9 cellular contexts compared by ENCODE assay signal in the genomic region with DNA sequence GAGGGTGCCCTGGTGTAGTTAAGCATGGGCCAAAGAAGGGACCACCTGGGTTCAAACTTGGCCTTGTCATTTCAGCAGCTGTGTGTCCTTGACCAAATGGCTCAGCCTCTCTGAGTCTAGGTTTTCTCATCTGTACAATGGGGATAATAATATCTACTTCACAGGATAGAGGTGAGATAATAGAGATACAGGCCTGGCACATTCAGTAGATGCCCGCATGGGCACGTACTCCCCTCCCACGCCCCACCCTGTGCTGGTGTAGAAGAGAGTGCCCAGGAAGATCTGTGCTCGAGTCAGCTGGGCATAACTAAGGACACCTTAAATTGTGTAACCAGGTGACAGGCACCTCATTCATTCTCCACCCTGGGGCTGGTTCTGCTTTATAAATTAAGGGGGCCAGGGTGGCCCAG.
DNase-seq lines count a peak whose midpoint lies in the region; ATAC-seq and TF ChIP-seq lines count a peak whose summit lies in the region.
"Had no signal": no experiment of that assay in that cellular context is flagged by ENCODE, and none has a peak within 500 bp of the region (broad histone marks: within the 10 kb centered on the region; RNA-seq: fewer than 3 reads in every experiment).

No MANE protein-coding gene starts in this region.

- TF ChIP-seq CTCF in parathyroid adenoma (IDR thresholded peaks at IDR 0.05) (no peak), foreskin fibroblast (IDR thresholded peaks at IDR 0.05; ENCODE audit: low read depth, low read length) (no peak)

- DNase-seq in activated T-cell treated with anti-CD3 and anti-CD28 coated beads, Interleukin-2, amount 50 U/mL, for 24 hours: no peak
- DNase-seq in UCSD-AML1 (lab: John Stamatoyannopoulos, UW; ENCODE audit: unreplicated experiment) (no peak), foreskin fibroblast (no peak), amygdala (lab: John Stamatoyannopoulos, UW) (no peak)
- no peak for DNase-seq in central memory CD4-positive, alpha-beta T cell

- H2AFZ ChIP-seq in parathyroid adenoma: no peak overlapping the region

- H3K4me3 Mint-ChIP-seq in activated T-cell treated with anti-CD3 and anti-CD28 coated beads, Interleukin-2, amount 50 U/mL, for 24 hours: peak overlapping the region; percentile 91

- no peak overlapping the region for H3K9ac ChIP-seq in parathyroid adenoma

- no peaks in the 10 kb centered on the region for H3K9me3 ChIP-seq in parathyroid adenoma (ENCODE audit: control insufficient read depth, low read length)

- H3K36me3 ChIP-seq in parathyroid adenoma (ENCODE audit: control insufficient read depth, insufficient read depth, low read length): no peaks in the 10 kb centered on the region

- H3K4me1 Mint-ChIP-seq in activated T-cell treated with anti-CD3 and anti-CD28 coated beads, Interleukin-2, amount 50 U/mL, for 24 hours (ENCODE audit: low read depth): peaks cover 67% of the 10 kb centered on the region

- peak overlapping the region; percentile 47 for H3K4me3 ChIP-seq in parathyroid adenoma (ENCODE audit: low read depth, low read length)
- no peak overlapping the region for H3K4me3 ChIP-seq in foreskin fibroblast (ENCODE audit: low read depth in 1 of 2, low read length in 2 of 2)

- peak overlapping the region; percentile 56 for H3K4me2 ChIP-seq in parathyroid adenoma (ENCODE audit: low read length)

- no peaks in the 10 kb centered on the region for H3K27me3 Mint-ChIP-seq in activated T-cell treated with anti-CD3 and anti-CD28 coated beads, Interleukin-2, amount 50 U/mL, for 24 hours

- peaks cover 55% of the 10 kb centered on the region for H3K4me1 ChIP-seq in parathyroid adenoma

- no peaks in the 10 kb centered on the region for H3K9me3 Mint-ChIP-seq in activated T-cell treated with anti-CD3 and anti-CD28 coated beads, Interleukin-2, amount 50 U/mL, for 24 hours

- H3K27ac ChIP-seq in parathyroid adenoma: peak overlapping the region; percentile 97
- H3K27ac ChIP-seq: HL-60 had no signal

- H3K27me3 ChIP-seq in parathyroid adenoma (ENCODE audit: control insufficient read depth, insufficient read depth, low read length): no peaks in the 10 kb centered on the region

- peaks cover 22% of the 10 kb centered on the region for H3K36me3 Mint-ChIP-seq in activated T-cell treated with anti-CD3 and anti-CD28 coated beads, Interleukin-2, amount 50 U/mL, for 24 hours (ENCODE audit: low read depth)

- ATAC-seq in GM18508 (IDR thresholded peaks at IDR 0.05; ENCODE audit: insufficient read depth, unreplicated experiment) (peak; percentile 14), HG02763 (IDR thresholded peaks at IDR 0.05; ENCODE audit: unreplicated experiment) (peak; percentile 9)

- H3K27ac Mint-ChIP-seq in activated T-cell treated with anti-CD3 and anti-CD28 coated beads, Interleukin-2, amount 50 U/mL, for 24 hours: peak overlapping the region; percentile 100

- H3K79me2 ChIP-seq in parathyroid adenoma: peaks cover 5% of the 10 kb centered on the region
